30 cellular contexts compared by ENCODE assay signal in genomic region chr17:50836826-50837225, GRCh38. TPM values are rescaled to one million over a fixed set of nuclear protein-coding genes. Genes with fewer than 3 reads are reported as not detected.
"Had no signal": no experiment of that assay in that cellular context is flagged by ENCODE, and none has a peak within 500 bp of the region (broad histone marks: within the 10 kb centered on the region; RNA-seq: fewer than 3 reads in every experiment).

No MANE protein-coding gene starts in this region.

- H3K36me3 Mint-ChIP-seq: activated naive CD4-positive, alpha-beta T cell treated with anti-CD3 and anti-CD28 coated beads, Interleukin-2, amount 10 ng/mL, durations not matched to agents 7 days and 5 days; activated naive CD8-positive, alpha-beta T cell treated with anti-CD3 and anti-CD28 coated beads, Interleukin-2, amount 10 ng/mL, durations not matched to agents 7 days and 5 days; mesothelial cell of epicardium; naive B cell; type B pancreatic cell had no signal

- H2AFZ ChIP-seq: parathyroid adenoma had no signal

- ATAC-seq: left colon, psoas muscle had no signal

- H3K4me3 ChIP-seq: psoas muscle, smooth muscle cell, thoracic aorta, vagina had no signal

- H3K36me3 ChIP-seq: brain microvascular endothelial cell, thoracic aorta, vagina had no signal

- DNase-seq: activated CD4-positive, alpha-beta T cell treated with anti-CD3 and anti-CD28 coated beads for 4 hours; activated CD4-positive, alpha-beta T cell treated with anti-CD3 and anti-CD28 coated beads, Interleukin-2, amount 50 U/mL, for 48 hours; activated gamma-delta T cell; activated naive CD8-positive, alpha-beta T cell treated with anti-CD3 and anti-CD28 coated beads, Interleukin-2, amount 10 ng/mL, durations not matched to agents 7 days and 5 days; brain microvascular endothelial cell; central memory CD4-positive, alpha-beta T cell; effector memory CD4-positive, alpha-beta T cell; left colon; naive B cell; nephron progenitor cell; psoas muscle; stimulated activated CD4-positive, alpha-beta T cell treated with anti-CD3 and anti-CD28 coated beads, Interleukin-1b, Interleukin-23, amount 100 ng/mL, for 48 hours; stimulated activated CD4-positive, alpha-beta T cell treated with anti-CD3 and anti-CD28 coated beads, Interleukin-4, amount 100 ng/mL, for 4 hours; stimulated activated CD8-positive, alpha-beta memory T cell treated with anti-CD3 and anti-CD28 coated beads, Interleukin-4, amount 100 ng/mL, for 48 hours; stimulated activated naive CD4-positive, alpha-beta T cell; T-helper 1 cell had no signal

- H3K79me2 ChIP-seq: parathyroid adenoma had no signal

- H3K9me3 Mint-ChIP-seq: activated naive CD4-positive, alpha-beta T cell treated with anti-CD3 and anti-CD28 coated beads, Interleukin-2, amount 10 ng/mL, durations not matched to agents 7 days and 5 days; activated naive CD8-positive, alpha-beta T cell treated with anti-CD3 and anti-CD28 coated beads, Interleukin-2, amount 10 ng/mL, durations not matched to agents 7 days and 5 days; mesothelial cell of epicardium; naive B cell; nephron progenitor cell; T-helper 2 cell treated with Interferon-gamma antibody and Interleukin-4, amounts not matched to agents 5 μg/mL and 100 μg/mL, for 36 hours; type B pancreatic cell had no signal

- H3K9me3 ChIP-seq: psoas muscle, thoracic aorta, vagina had no signal

- H3K27me3 ChIP-seq: brain microvascular endothelial cell, vagina had no signal

- H3K27ac Mint-ChIP-seq: activated naive CD4-positive, alpha-beta T cell treated with anti-CD3 and anti-CD28 coated beads, Interleukin-2, amount 10 ng/mL, durations not matched to agents 7 days and 5 days; activated naive CD8-positive, alpha-beta T cell treated with anti-CD3 and anti-CD28 coated beads, Interleukin-2, amount 10 ng/mL, durations not matched to agents 7 days and 5 days; mesothelial cell of epicardium; naive B cell; nephron progenitor cell; T-helper 2 cell treated with Interferon-gamma antibody and Interleukin-4, amounts not matched to agents 5 μg/mL and 100 μg/mL, for 36 hours; type B pancreatic cell had no signal

- H3K4me3 Mint-ChIP-seq: activated naive CD4-positive, alpha-beta T cell treated with anti-CD3 and anti-CD28 coated beads, Interleukin-2, amount 10 ng/mL, durations not matched to agents 7 days and 5 days; activated naive CD8-positive, alpha-beta T cell treated with anti-CD3 and anti-CD28 coated beads, Interleukin-2, amount 10 ng/mL, durations not matched to agents 7 days and 5 days; mesothelial cell of epicardium; naive B cell; nephron progenitor cell; T-helper 2 cell treated with Interferon-gamma antibody and Interleukin-4, amounts not matched to agents 5 μg/mL and 100 μg/mL, for 36 hours; type B pancreatic cell had no signal

- H3K4me1 ChIP-seq: parathyroid adenoma had no signal

- H3K9ac ChIP-seq: parathyroid adenoma had no signal

- H3K4me2 ChIP-seq: smooth muscle cell had no signal

- H3K4me1 Mint-ChIP-seq: activated naive CD4-positive, alpha-beta T cell treated with anti-CD3 and anti-CD28 coated beads, Interleukin-2, amount 10 ng/mL, durations not matched to agents 7 days and 5 days; activated naive CD8-positive, alpha-beta T cell treated with anti-CD3 and anti-CD28 coated beads, Interleukin-2, amount 10 ng/mL, durations not matched to agents 7 days and 5 days had no signal

- H3K27ac ChIP-seq: brain microvascular endothelial cell, parathyroid adenoma, psoas muscle, thoracic aorta, vagina had no signal

- FAIRE-seq: astrocyte, colon, frontal cortex, islet of Langerhans had no signal

RNA-seq across cellular contexts. Expression of gene WFIKKN2, which starts 1.4 kb away (rescaled TPM):
- total RNA-seq: activated naive CD8-positive, alpha-beta T cell treated with anti-CD3 and anti-CD28 coated beads, Interleukin-2, amount 10 ng/mL, durations not matched to agents 7 days and 5 days; dermis microvascular lymphatic vessel endothelial cell; epithelial cell of proximal tubule; smooth muscle cell had no signal
- polyA plus RNA-seq: smooth muscle cell had no signal
